In genomic region chr15:64379216-64379960, GRCh38 we compare ENCODE assay signal across 9 cellular contexts. TPM values are rescaled to one million over a fixed set of nuclear protein-coding genes. Genes with fewer than 3 reads are reported as not detected.
DNase-seq lines count a peak whose midpoint lies in the region; ATAC-seq, FAIRE-seq and TF ChIP-seq lines count a peak whose summit lies in the region.
"Had no signal": no experiment of that assay in that cellular context is flagged by ENCODE, and none has a peak within 500 bp of the region (broad histone marks: within the 10 kb centered on the region; RNA-seq: fewer than 3 reads in every experiment).

No MANE protein-coding gene starts in this region.

- no peak overlapping the region for H2AFZ ChIP-seq in DND-41 (ENCODE audit: low read depth, low read length)
- no peak overlapping the region for H2AFZ ChIP-seq in Karpas-422 (ENCODE audit: low read length)

- H3K36me3 Mint-ChIP-seq in activated T-helper 1 cell treated with anti-CD3 and anti-CD28 coated beads, Interleukin-12 subunit alpha, Interleukin-12 subunit beta, Interleukin-2, Interleukin-4 antibody, amounts not matched to agents 30 ng/mL and 10 ng/mL and 1 ng/mL, durations not matched to agents 14 hours and 24 hours and 36 hours (ENCODE audit: low read depth) = peaks cover 10% of the 10 kb centered on the region
- H3K36me3 Mint-ChIP-seq in naive B cell = no peaks in the 10 kb centered on the region

- H3K9me2 ChIP-seq in Karpas-422 (replicated peaks; ENCODE audit: insufficient read depth, low read length) = no peaks in the 10 kb centered on the region

- H3K4me3 ChIP-seq in DND-41 (ENCODE audit: low read depth in 1 of 2, low read length in 2 of 2) (peak overlapping the region; percentile 72 to 96; a peak in 3 of 4 replicates), Karpas-422 (ENCODE audit: low read length) (peak overlapping the region; percentile 96), dorsolateral prefrontal cortex (no peak overlapping the region)
- H3K4me3 ChIP-seq: left ventricle myocardium inferior had no signal

- no peaks in the 10 kb centered on the region for H3K9me3 Mint-ChIP-seq in activated T-helper 1 cell treated with anti-CD3 and anti-CD28 coated beads, Interleukin-12 subunit alpha, Interleukin-12 subunit beta, Interleukin-2, Interleukin-4 antibody, amounts not matched to agents 30 ng/mL and 10 ng/mL and 1 ng/mL, durations not matched to agents 14 hours and 24 hours and 36 hours
- no peaks in the 10 kb centered on the region for H3K9me3 Mint-ChIP-seq in naive B cell

- no peak overlapping the region for H3K27ac Mint-ChIP-seq in activated T-helper 1 cell treated with anti-CD3 and anti-CD28 coated beads, Interleukin-12 subunit alpha, Interleukin-12 subunit beta, Interleukin-2, Interleukin-4 antibody, amounts not matched to agents 30 ng/mL and 10 ng/mL and 1 ng/mL, durations not matched to agents 14 hours and 24 hours and 36 hours
- peak overlapping the region in 2 of 6 donors; percentile 19 to 52 for H3K27ac Mint-ChIP-seq in naive B cell

- H3K9ac ChIP-seq in DND-41 (ENCODE audit: low read depth, low read length) (peak overlapping the region; percentile 73), Karpas-422 (ENCODE audit: low read length) (peak overlapping the region; percentile 82; the same call in 1 of the 2 replicates)

- TF ChIP-seq POLR2A in GM12891 (IDR thresholded peaks at IDR 0.05; ENCODE audit: low read depth, low read length) = no peak

- H3K27ac ChIP-seq in DND-41 (ENCODE audit: low read length) (no peak overlapping the region; the same call in 1 of the 2 replicates), Karpas-422 (ENCODE audit: low read length) (no peak overlapping the region), dorsolateral prefrontal cortex (no peak overlapping the region)
- H3K27ac ChIP-seq: left ventricle myocardium inferior had no signal

- DNase-seq in DND-41 (no peak), Karpas-422 (no peak), naive B cell (no peak), GM12891 (ENCODE audit: insufficient read length, low spot score) (no peak), dorsolateral prefrontal cortex (no peak)
- no peak for DNase-seq in activated T-helper 1 cell treated with anti-CD3 and anti-CD28 coated beads, Interleukin-12 subunit alpha, Interleukin-12 subunit beta, Interleukin-2, Interleukin-4 antibody, amounts not matched to agents 30 ng/mL and 10 ng/mL and 1 ng/mL, durations not matched to agents 14 hours and 24 hours and 36 hours (ENCODE audit: low spot score)
- DNase-seq: left ventricle myocardium inferior had no signal

- H3K4me2 ChIP-seq in DND-41 (ENCODE audit: insufficient read depth, low read length) (peak overlapping the region; percentile 73), Karpas-422 (ENCODE audit: low read depth, low read length, poor library complexity, severe bottlenecking) (peak overlapping the region; percentile 80)

- intact Hi-C loops in activated T-helper 1 cell treated with anti-CD3 and anti-CD28 coated beads, Interleukin-12 subunit alpha, Interleukin-12 subunit beta, Interleukin-2, Interleukin-4 antibody, amounts not matched to agents 30 ng/mL and 10 ng/mL and 1 ng/mL, durations not matched to agents 14 hours and 24 hours and 36 hours (cut with micrococcal nuclease) = loop anchor here (1.0 kb wide), 1 partner anchor 8 kb away; the partner anchor contains the start of gene TRIP4
- intact Hi-C loops in dorsolateral prefrontal cortex (cut with DNase I) = no loop called here

- H3K79me2 ChIP-seq in DND-41 (ENCODE audit: insufficient read depth, low read length) (peaks cover 67% of the 10 kb centered on the region), Karpas-422 (ENCODE audit: low read length) (peaks cover 53% of the 10 kb centered on the region)

- ATAC-seq in DND-41 (ENCODE audit: insufficient read depth, low read depth) = no peak
- ATAC-seq in naive B cell (ENCODE audit: low read depth in 2 of 2) = no peak
- no peak for ATAC-seq in GM21390 (IDR thresholded peaks at IDR 0.05; ENCODE audit: unreplicated experiment)
- no peak for ATAC-seq in GM21360 (IDR thresholded peaks at IDR 0.05; ENCODE audit: unreplicated experiment)

- FAIRE-seq in GM12891 (lab: Jason Lieb, UNC) = no peak

- peaks cover 55% of the 10 kb centered on the region for H3K4me1 ChIP-seq in DND-41 (ENCODE audit: insufficient read depth, low read length)
- H3K4me1 ChIP-seq in Karpas-422 (ENCODE audit: low read length) = peaks cover 27% of the 10 kb centered on the region

- no peaks in the 10 kb centered on the region for H3K9me3 ChIP-seq in DND-41 (ENCODE audit: insufficient read depth, low read length, severe bottlenecking)
- no peaks in the 10 kb centered on the region for H3K9me3 ChIP-seq in Karpas-422 (ENCODE audit: low read length)
- H3K9me3 ChIP-seq: left ventricle myocardium inferior had no signal

- no peaks in the 10 kb centered on the region for H3K27me3 ChIP-seq in DND-41 (ENCODE audit: insufficient read depth, low read length, poor library complexity)
- H3K27me3 ChIP-seq in Karpas-422 (ENCODE audit: low read length) = no peaks in the 10 kb centered on the region
- no peaks in the 10 kb centered on the region for H3K27me3 ChIP-seq in dorsolateral prefrontal cortex

- TF ChIP-seq CTCF in DND-41 (IDR thresholded peaks at IDR 0.05; ENCODE audit: borderline replicate concordance, extremely low read depth, low read length, poor library complexity, severe bottlenecking) (no peak), dorsolateral prefrontal cortex (IDR thresholded peaks at IDR 0.05 in 54 of 56, conservative IDR thresholded peaks at IDR 0.05 in 2 of 56; ENCODE audit: low read depth in 1 of 56, partially characterized antibody in 56 of 56) (no peak)

- peaks cover 16% of the 10 kb centered on the region for H3K4me1 Mint-ChIP-seq in activated T-helper 1 cell treated with anti-CD3 and anti-CD28 coated beads, Interleukin-12 subunit alpha, Interleukin-12 subunit beta, Interleukin-2, Interleukin-4 antibody, amounts not matched to agents 30 ng/mL and 10 ng/mL and 1 ng/mL, durations not matched to agents 14 hours and 24 hours and 36 hours (ENCODE audit: low read depth)
- H3K4me1 Mint-ChIP-seq in naive B cell = peaks cover 9 to 18% (median 14%) of the 10 kb centered on the region in 3 donors

- H3K36me3 ChIP-seq in DND-41 (ENCODE audit: insufficient read depth, low read length) (peaks cover 36% of the 10 kb centered on the region), Karpas-422 (ENCODE audit: insufficient read depth, low read length) (peaks cover 19% of the 10 kb centered on the region; the same call in 1 of the 2 replicates)
- H3K36me3 ChIP-seq: left ventricle myocardium inferior had no signal

- no peaks in the 10 kb centered on the region for H3K27me3 Mint-ChIP-seq in activated T-helper 1 cell treated with anti-CD3 and anti-CD28 coated beads, Interleukin-12 subunit alpha, Interleukin-12 subunit beta, Interleukin-2, Interleukin-4 antibody, amounts not matched to agents 30 ng/mL and 10 ng/mL and 1 ng/mL, durations not matched to agents 14 hours and 24 hours and 36 hours (ENCODE audit: insufficient read depth)
- H3K27me3 Mint-ChIP-seq in naive B cell = no peaks in the 10 kb centered on the region

- H4K20me1 ChIP-seq in DND-41 (ENCODE audit: insufficient read depth, low read length) = peaks cover 17% of the 10 kb centered on the region; the same call in 1 of the 2 replicates
- no peaks in the 10 kb centered on the region for H4K20me1 ChIP-seq in Karpas-422 (ENCODE audit: insufficient read depth, low read depth, low read length)

- peak overlapping the region; percentile 94 for H3K4me3 Mint-ChIP-seq in activated T-helper 1 cell treated with anti-CD3 and anti-CD28 coated beads, Interleukin-12 subunit alpha, Interleukin-12 subunit beta, Interleukin-2, Interleukin-4 antibody, amounts not matched to agents 30 ng/mL and 10 ng/mL and 1 ng/mL, durations not matched to agents 14 hours and 24 hours and 36 hours
- H3K4me3 Mint-ChIP-seq in naive B cell = peak overlapping the region in 7 of 8 donors; percentile 15 to 90 (median 73)

TF ChIP-seq in GM12891, 5 proteins besides CTCF, POLR2A, EP300 and RAD21:
- no peak for TF ChIP-seq SPI1 (IDR thresholded peaks at IDR 0.05; ENCODE audit: low read depth, low read length)
- TF ChIP-seq POLR2AphosphoS5 (IDR thresholded peaks at IDR 0.05; ENCODE audit: low read depth, low read length) = no peak
- no peak for TF ChIP-seq TAF1 (IDR thresholded peaks at IDR 0.05; ENCODE audit: low read depth, low read length)
- TF ChIP-seq PAX5 (IDR thresholded peaks at IDR 0.05; ENCODE audit: insufficient read depth, low read length, severe bottlenecking) = no peak
- TF ChIP-seq POU2F2 (IDR thresholded peaks at IDR 0.05; ENCODE audit: low read depth, low read length) = no peak

RNA-seq across cellular contexts. Expression of gene PCLAF, which starts 1.9 kb away (rescaled TPM):
- total RNA-seq in Karpas-422 (2014; rRNA removed; shearing (Covaris generic); ENCODE audit: low replicate concordance) = 24.7 and 223 TPM in 2 replicates
- 58.6 and 69.8 TPM in 2 replicates for total RNA-seq in activated T-helper 1 cell treated with anti-CD3 and anti-CD28 coated beads, Interleukin-12 subunit alpha, Interleukin-12 subunit beta, Interleukin-2, Interleukin-4 antibody, amounts not matched to agents 30 ng/mL and 10 ng/mL and 1 ng/mL, durations not matched to agents 14 hours and 24 hours and 36 hours
- 1 to 10 TPM in 1 of 6 donors, under 1 TPM in 2, not detected in 3; 0.48 to 1.5 (median 0.74) TPM for polyA plus RNA-seq in naive B cell (ENCODE audit: low read depth in 6 of 6)
- polyA plus RNA-seq in GM12891 (2012; ENCODE audit: low read depth, missing spikeins) = 132 TPM
- total RNA-seq in dorsolateral prefrontal cortex = 1 to 10 TPM in 60 of 120 experiments, under 1 TPM in 29, not detected in 31; 0.24 to 3.6 (median 1.2) TPM

RNA-seq across cellular contexts. Expression of gene TRIP4, which starts 8.2 kb away (rescaled TPM):
- total RNA-seq in Karpas-422 (2014; rRNA removed; shearing (Covaris generic); ENCODE audit: low replicate concordance) = 9.2 and 11.9 TPM in 2 replicates
- total RNA-seq in activated T-helper 1 cell treated with anti-CD3 and anti-CD28 coated beads, Interleukin-12 subunit alpha, Interleukin-12 subunit beta, Interleukin-2, Interleukin-4 antibody, amounts not matched to agents 30 ng/mL and 10 ng/mL and 1 ng/mL, durations not matched to agents 14 hours and 24 hours and 36 hours = 17.5 and 21.7 TPM in 2 replicates
- polyA plus RNA-seq in naive B cell (ENCODE audit: low read depth in 6 of 6) = 10 to 100 TPM; 23.6 to 32.6 (median 27.2) TPM
- 17.8 TPM for polyA plus RNA-seq in GM12891 (2012; ENCODE audit: low read depth, missing spikeins)
- 10 to 100 TPM; 13.0 to 37.0 (median 22.6) TPM for total RNA-seq in dorsolateral prefrontal cortex

RNA-seq across cellular contexts. Expression of gene CSNK1G1, which starts 23.4 kb away (rescaled TPM):
- total RNA-seq in Karpas-422 (2014; rRNA removed; shearing (Covaris generic); ENCODE audit: low replicate concordance) = 29.1 and 37.1 TPM in 2 replicates
- 31.3 and 33.2 TPM in 2 replicates for total RNA-seq in activated T-helper 1 cell treated with anti-CD3 and anti-CD28 coated beads, Interleukin-12 subunit alpha, Interleukin-12 subunit beta, Interleukin-2, Interleukin-4 antibody, amounts not matched to agents 30 ng/mL and 10 ng/mL and 1 ng/mL, durations not matched to agents 14 hours and 24 hours and 36 hours
- 10 to 100 TPM in 5 of 6 donors, 1 to 10 TPM in 1; 1.2 to 26.0 (median 15.4) TPM for polyA plus RNA-seq in naive B cell (ENCODE audit: low read depth in 6 of 6)
- 8.1 TPM for polyA plus RNA-seq in GM12891 (2012; ENCODE audit: low read depth, missing spikeins)
- 10 to 100 TPM; 15.7 to 35.5 (median 25.7) TPM for total RNA-seq in dorsolateral prefrontal cortex

Comparison
In these comparisons a context has a peak if more than half of its experiments do, and no peak if none do; other contexts are left out.
1. H3K4me3 ChIP-seq: peak in DND-41 (2 of 2) and Karpas-422 (single experiment); none in dorsolateral prefrontal cortex (0 of 59).